14 cellular contexts compared by ENCODE assay signal in genomic region chr19:37095859-37096258, GRCh38.
"Had no signal": no experiment of that assay in that cellular context is flagged by ENCODE, and none has a peak within 500 bp of the region (broad histone marks: within the 10 kb centered on the region; RNA-seq: fewer than 3 reads in every experiment).

No MANE protein-coding gene starts in this region.

- H3K27me3 Mint-ChIP-seq: activated CD4-positive, alpha-beta T cell treated with anti-CD3 and anti-CD28 coated beads, Interleukin-2, amount 10 ng/mL, durations not matched to agents 24 days and 14 days; naive B cell; stimulated activated memory B cell treated with anti-CD40 and anti-IgM and Interleukin-4, amounts not matched to agents 10 μg/mL and 1 μg/mL and 100 μg/mL, for 72 hours had no signal

- H3K4me3 ChIP-seq: cardiac muscle cell, lung, neural progenitor cell, thyroid gland, uterus had no signal

- H3K27ac Mint-ChIP-seq: activated CD4-positive, alpha-beta T cell treated with anti-CD3 and anti-CD28 coated beads, Interleukin-2, amount 10 ng/mL, durations not matched to agents 24 days and 14 days; activated naive CD4-positive, alpha-beta T cell treated with anti-CD3 and anti-CD28 coated beads for 36 hours; neural progenitor cell; stimulated activated memory B cell treated with anti-CD40 and anti-IgM and Interleukin-4, amounts not matched to agents 10 μg/mL and 1 μg/mL and 100 μg/mL, for 72 hours had no signal

- ATAC-seq: left colon; stimulated activated memory B cell treated with anti-CD40 and anti-IgM and Interleukin-4, amounts not matched to agents 10 μg/mL and 1 μg/mL and 100 μg/mL, for 72 hours had no signal

- DNase-seq: activated CD4-positive, CD25-positive, alpha-beta regulatory T cell; activated CD8-positive, alpha-beta memory T cell treated with anti-CD3 and anti-CD28 coated beads for 24 hours; activated naive CD4-positive, alpha-beta T cell treated with anti-CD3 and anti-CD28 coated beads for 36 hours; left colon; midbrain; naive B cell; stimulated activated CD4-positive, alpha-beta T cell treated with anti-CD3 and anti-CD28 coated beads, Interleukin-12 subunit alpha, Interleukin-12 subunit beta, amount 100 ng/mL, for 4 hours; thyroid gland; uterus had no signal

- H3K4me3 Mint-ChIP-seq: activated CD4-positive, alpha-beta T cell treated with anti-CD3 and anti-CD28 coated beads, Interleukin-2, amount 10 ng/mL, durations not matched to agents 24 days and 14 days; activated naive CD4-positive, alpha-beta T cell treated with anti-CD3 and anti-CD28 coated beads for 36 hours; neural progenitor cell; stimulated activated memory B cell treated with anti-CD40 and anti-IgM and Interleukin-4, amounts not matched to agents 10 μg/mL and 1 μg/mL and 100 μg/mL, for 72 hours had no signal

- H3K4me1 Mint-ChIP-seq: activated CD4-positive, alpha-beta T cell treated with anti-CD3 and anti-CD28 coated beads, Interleukin-2, amount 10 ng/mL, durations not matched to agents 24 days and 14 days; naive B cell; neural progenitor cell; stimulated activated memory B cell treated with anti-CD40 and anti-IgM and Interleukin-4, amounts not matched to agents 10 μg/mL and 1 μg/mL and 100 μg/mL, for 72 hours had no signal
